In genomic region chr15:60460931-60461330, GRCh38 we compare ENCODE assay signal across 17 cellular contexts. TPM values are rescaled to one million over a fixed set of nuclear protein-coding genes. Genes with fewer than 3 reads are reported as not detected.
A peak's percentile ranks its signal among the peaks of the same experiment; 100 is the strongest.
DNase-seq lines count a peak whose midpoint lies in the region; ATAC-seq and TF ChIP-seq lines count a peak whose summit lies in the region.
"Had no signal": no experiment of that assay in that cellular context is flagged by ENCODE, and none has a peak within 500 bp of the region (broad histone marks: within the 10 kb centered on the region; RNA-seq: fewer than 3 reads in every experiment).

No MANE protein-coding gene starts in this region.

- no peak overlapping the region for H2AK9ac ChIP-seq in IMR-90 (replicated peaks; ENCODE audit: low read depth, low read length, poor library complexity)

- BruUV-seq in IMR-90 (replicated peaks; lab: Mats Ljungman, UMichigan) = no TSS peak

- no peaks in the 10 kb centered on the region for H3K4me1 Mint-ChIP-seq in natural killer cell treated with Interleukin-12 subunit alpha and Interleukin-12 subunit beta and Interleukin-15 and Interleukin-18, amount 100 ng/mL, for 72 hours (ENCODE audit: low read depth in 2 of 2)
- H3K4me1 Mint-ChIP-seq: GM23338 had no signal

- no peak overlapping the region for H3K4me3 ChIP-seq in IMR-90 (ENCODE audit: insufficient read depth, low read depth, low read length)
- H3K4me3 ChIP-seq in skeletal muscle satellite cell (ENCODE audit: low read length) = no peak overlapping the region
- H3K4me3 ChIP-seq: GM23338 had no signal

- no peaks in the 10 kb centered on the region for H3K27me3 Mint-ChIP-seq in natural killer cell treated with Interleukin-12 subunit alpha and Interleukin-12 subunit beta and Interleukin-15 and Interleukin-18, amount 100 ng/mL, for 72 hours
- H3K27me3 Mint-ChIP-seq: CD4-positive, alpha-beta memory T cell had no signal

- H4K5ac ChIP-seq in IMR-90 (ENCODE audit: low read depth, low read length) = no peak overlapping the region

- H3K36me3 ChIP-seq in IMR-90 (ENCODE audit: control insufficient read depth, insufficient read depth, low read length) (peaks cover 8% of the 10 kb centered on the region), skeletal muscle satellite cell (ENCODE audit: insufficient read depth, low read length) (peaks cover 24% of the 10 kb centered on the region)

- peaks cover 4% of the 10 kb centered on the region for H3K36me3 Mint-ChIP-seq in natural killer cell treated with Interleukin-12 subunit alpha and Interleukin-12 subunit beta and Interleukin-15 and Interleukin-18, amount 100 ng/mL, for 72 hours

- no peak overlapping the region for H4K91ac ChIP-seq in IMR-90 (ENCODE audit: insufficient read depth, low read depth, low read length)

- no peak overlapping the region for H2BK120ac ChIP-seq in IMR-90 (ENCODE audit: low read depth, low read length)

- no peaks in the 10 kb centered on the region; the same call in none of the 2 replicates for H3K9me1 ChIP-seq in IMR-90 (ENCODE audit: insufficient read depth, low read length)

- no peak overlapping the region for H2AFZ ChIP-seq in IMR-90 (replicated peaks; ENCODE audit: low read length, poor library complexity)
- H2AFZ ChIP-seq: GM23338 had no signal

- no peaks in the 10 kb centered on the region for H3K27me3 ChIP-seq in IMR-90 (ENCODE audit: control insufficient read depth, insufficient read depth, low read length)
- H3K27me3 ChIP-seq in skeletal muscle satellite cell (ENCODE audit: control insufficient read depth, insufficient read depth, low read length) = no peaks in the 10 kb centered on the region
- H3K27me3 ChIP-seq: BE2C had no signal

- H2BK20ac ChIP-seq in IMR-90 (ENCODE audit: low read depth, low read length) = no peak overlapping the region

- H3K9ac ChIP-seq in IMR-90 (ENCODE audit: low read depth, low read length) (no peak overlapping the region), skeletal muscle satellite cell (ENCODE audit: low read depth, low read length) (peak overlapping the region; percentile 49)
- H3K9ac ChIP-seq: KMS-11 had no signal

- no peak for TF ChIP-seq POLR2A in IMR-90 (IDR thresholded peaks at IDR 0.05; ENCODE audit: low read depth, low read length)

- no CpG with 5 or more reads among the region's 4 CpGs for WGBS in IMR-90 (ENCODE audit: extremely low coverage in 2 of 2, insufficient read length in 1 of 2), 2 experiments

- H4K20me1 ChIP-seq in IMR-90 (ENCODE audit: insufficient read depth, low read length) = no peaks in the 10 kb centered on the region

- H2BK5ac ChIP-seq in IMR-90 (ENCODE audit: low read depth, low read length, poor library complexity, severe bottlenecking) = no peak overlapping the region

- peaks cover 8 to 15% of the 10 kb centered on the region in 2 experiments; a peak in 3 of 4 replicates for H3K79me1 ChIP-seq in IMR-90 (ENCODE audit: low read depth in 1 of 2, low read length in 2 of 2)

- no peak overlapping the region for H3K27ac Mint-ChIP-seq in natural killer cell treated with Interleukin-12 subunit alpha and Interleukin-12 subunit beta and Interleukin-15 and Interleukin-18, amount 100 ng/mL, for 72 hours
- H3K27ac Mint-ChIP-seq: GM23338 had no signal

- no peak overlapping the region for H3K4ac ChIP-seq in IMR-90 (ENCODE audit: low read depth, low read length)

- H3K4me1 ChIP-seq in IMR-90 (ENCODE audit: control insufficient read depth, insufficient read depth, low read length) (no peaks in the 10 kb centered on the region), skeletal muscle satellite cell (ENCODE audit: control insufficient read depth, insufficient read depth, low read length) (peaks cover 39% of the 10 kb centered on the region)
- H3K4me1 ChIP-seq: BE2C had no signal

- intact Hi-C loops in IMR-90 (cut with micrococcal nuclease) = no loop called here

- H3K9me3 ChIP-seq in IMR-90 (ENCODE audit: control insufficient read depth, insufficient read depth, low read length) (no peaks in the 10 kb centered on the region), skeletal muscle satellite cell (replicated peaks; ENCODE audit: low read length) (no peaks in the 10 kb centered on the region)
- H3K9me3 ChIP-seq: BE2C had no signal

- no peaks in the 10 kb centered on the region for H3K9me3 Mint-ChIP-seq in natural killer cell treated with Interleukin-12 subunit alpha and Interleukin-12 subunit beta and Interleukin-15 and Interleukin-18, amount 100 ng/mL, for 72 hours
- H3K9me3 Mint-ChIP-seq: CD4-positive, alpha-beta memory T cell; GM23338 had no signal

- H3K56ac ChIP-seq in IMR-90 (ENCODE audit: extremely low read depth, insufficient read depth, low read length) = no peak overlapping the region

- H3K18ac ChIP-seq in IMR-90 (ENCODE audit: low read depth, low read length) = no peak overlapping the region

- no peak for TF ChIP-seq RAD21 in IMR-90 (IDR thresholded peaks at IDR 0.05; ENCODE audit: low read length)

- in situ Hi-C loops in IMR-90 (cut with MboI; ENCODE audit: low sequenced_read_pairs) = no loop called here

- H3K4me3 Mint-ChIP-seq in natural killer cell treated with Interleukin-12 subunit alpha and Interleukin-12 subunit beta and Interleukin-15 and Interleukin-18, amount 100 ng/mL, for 72 hours = no peak overlapping the region
- H3K4me3 Mint-ChIP-seq: CD4-positive, alpha-beta memory T cell; GM23338 had no signal

- H3K23ac ChIP-seq in IMR-90 (ENCODE audit: low read depth, low read length) = no peak overlapping the region

- H3K27ac ChIP-seq in IMR-90 (ENCODE audit: insufficient read depth, low read length) = no peak overlapping the region
- H3K27ac ChIP-seq: C4-2B, KMS-11 had no signal

- H4K8ac ChIP-seq in IMR-90 (ENCODE audit: low read depth in 2 of 2, low read length in 2 of 2) = no peak overlapping the region

- DNase-seq in AG20443 (ENCODE audit: low spot score) = peak; percentile 54
- DNase-seq in IMR-90 = peak; percentile 24
- peak; percentile 16 for DNase-seq in astrocyte of the hippocampus (ENCODE audit: low read depth, low spot score)
- no peak for DNase-seq in activated effector memory CD4-positive, alpha-beta T cell treated with Interleukin-2 at 50 U/mL for 16 hours
- no peak for DNase-seq in natural killer cell treated with Interleukin-12 subunit alpha and Interleukin-12 subunit beta and Interleukin-15 and Interleukin-18, amount 100 ng/mL, for 72 hours (ENCODE audit: low spot score)
- DNase-seq: BE2C; CD4-positive, alpha-beta memory T cell; DMS153; DMS79 treated with DMSO at 0.1 percent for 48 hours; GF-D8; H7 had no signal

- dilution Hi-C loops in IMR-90 (cut with HindIII; ENCODE audit: low sequenced_read_pairs, unreplicated experiment) = no loop called here

- POLR2A ChIA-PET in IMR-90 (lab: Charles Lee; ENCODE audit: unreplicated experiment) = no interaction called here

- H3K14ac ChIP-seq in IMR-90 (replicated peaks; ENCODE audit: low read depth, low read length) = no peak overlapping the region

- ATAC-seq in IMR-90 (ENCODE audit: low read depth) = no peak
- no peak for ATAC-seq in HG03280 (IDR thresholded peaks at IDR 0.05; ENCODE audit: unreplicated experiment)
- ATAC-seq in GM18867 (IDR thresholded peaks at IDR 0.05; ENCODE audit: unreplicated experiment) = no peak
- no peak for ATAC-seq in natural killer cell treated with Interleukin-12 subunit alpha and Interleukin-12 subunit beta and Interleukin-15 and Interleukin-18, amount 100 ng/mL, for 72 hours
- ATAC-seq: GM23338 had no signal

- no peak overlapping the region for H2AK5ac ChIP-seq in IMR-90 (ENCODE audit: low read depth, low read length)

- no peak for TF ChIP-seq CTCF in IMR-90 (conservative IDR thresholded peaks at IDR 0.05; ENCODE audit: low read depth, low read length)

- H3K4me2 ChIP-seq in IMR-90 (ENCODE audit: low read depth, low read length) (no peak overlapping the region), skeletal muscle satellite cell (ENCODE audit: low read length) (no peak overlapping the region)
- H3K4me2 ChIP-seq: GM23338, KMS-11 had no signal

- H2BK15ac ChIP-seq in IMR-90 (ENCODE audit: low read depth, low read length) = no peak overlapping the region

- CTCF ChIA-PET in IMR-90 (lab: Yijun Ruan, JAX) = no interaction called here

TF ChIP-seq in IMR-90, 13 proteins besides CTCF, POLR2A, EP300 and RAD21 (continues in another document):
- TF ChIP-seq SMC3 (IDR thresholded peaks at IDR 0.05; ENCODE audit: low read depth, low read length) (no peak), CHD1 (IDR thresholded peaks at IDR 0.05; ENCODE audit: low read depth, low read length) (no peak), USF2 (IDR thresholded peaks at IDR 0.05; ENCODE audit: low read depth, low read length) (no peak), MXI1 (IDR thresholded peaks at IDR 0.05; ENCODE audit: borderline replicate concordance, low read depth, low read length) (no peak), CEBPB (IDR thresholded peaks at IDR 0.05; ENCODE audit: low read depth, low read length) (no peak), MAFK (IDR thresholded peaks at IDR 0.05; ENCODE audit: low read depth, low read length) (no peak), FOS (IDR thresholded peaks at IDR 0.05; ENCODE audit: low read depth, low read length) (no peak), ELK1 (IDR thresholded peaks at IDR 0.05; ENCODE audit: borderline replicate concordance, low read depth, low read length) (no peak), RCOR1 (IDR thresholded peaks at IDR 0.05; ENCODE audit: insufficient replicate concordance, low read length) (no peak), BHLHE40 (IDR thresholded peaks at IDR 0.05; ENCODE audit: low read depth, low read length) (no peak)

RNA-seq across cellular contexts. Expression of gene ICE2, which starts 18.0 kb away (rescaled TPM):
- 21.1 and 22.8 TPM in 2 replicates for total RNA-seq in IMR-90 (2012; rRNA removed)
- polyA plus RNA-seq in IMR-90 (2012; rRNA removed) = 11.3 and 14.7 TPM in 2 replicates
- polyA plus RNA-seq in IMR-90 (2012; cell fraction: cytosol; rRNA removed) = 2.0 and 3.0 TPM in 2 replicates
- 3.6 and 24.3 TPM in 2 replicates for polyA plus RNA-seq in IMR-90 (2012; cell fraction: nucleus; rRNA removed; ENCODE audit: low replicate concordance)
- 20.5 and 21.3 TPM in 2 replicates for total RNA-seq in skeletal muscle satellite cell (2012; rRNA removed)
- total RNA-seq in natural killer cell treated with Interleukin-12 subunit alpha and Interleukin-12 subunit beta and Interleukin-15 and Interleukin-18, amount 100 ng/mL, for 72 hours = 10 to 100 TPM; 38.9 to 79.4 TPM

Comparison
In these comparisons a context has a peak if more than half of its experiments do, and no peak if none do; other contexts are left out.
1. DNase-seq: peak in AG20443 (single experiment), IMR-90 (single experiment) and astrocyte of the hippocampus (single experiment); none in activated effector memory CD4-positive, alpha-beta T cell treated with Interleukin-2 at 50 U/mL for 16 hours (single experiment) and natural killer cell treated with Interleukin-12 subunit alpha and Interleukin-12 subunit beta and Interleukin-15 and Interleukin-18, amount 100 ng/mL, for 72 hours (single experiment).